1 cellular context compared by ENCODE assay signal in genomic region chr10:11875183-11875498, GRCh38.
TF ChIP-seq lines count a peak whose summit lies in the region.

No MANE protein-coding gene starts in this region.

TF ChIP-seq in HepG2, 621 proteins besides CTCF, POLR2A, EP300 and RAD21 (continued from another document):
- TF ChIP-seq ZBED4 (CRISPR knock-in tag; IDR thresholded peaks at IDR 0.05; ENCODE audit: borderline replicate concordance) (no peak), ZNF331 (CRISPR knock-in tag; IDR thresholded peaks at IDR 0.05) (no peak), ZFP90 (CRISPR knock-in tag; IDR thresholded peaks at IDR 0.05; ENCODE audit: borderline replicate concordance) (no peak), ZNF451 (CRISPR knock-in tag; IDR thresholded peaks at IDR 0.05) (no peak), SP140L (CRISPR knock-in tag; IDR thresholded peaks at IDR 0.05; ENCODE audit: borderline replicate concordance) (no peak), XRCC5 (optimal IDR thresholded peaks at IDR 0.05; ENCODE audit: low read length) (no peak), DNMT1 (CRISPR knock-in tag; IDR thresholded peaks at IDR 0.05) (no peak), ZMYM4 (CRISPR knock-in tag; IDR thresholded peaks at IDR 0.05) (no peak)
